In genomic region chr10:124339951-124340760, GRCh38 we compare ENCODE assay signal across 13 cellular contexts.
DNase-seq lines count a peak whose midpoint lies in the region; ATAC-seq and TF ChIP-seq lines count a peak whose summit lies in the region.
"Had no signal": no experiment of that assay in that cellular context is flagged by ENCODE, and none has a peak within 500 bp of the region (broad histone marks: within the 10 kb centered on the region; RNA-seq: fewer than 3 reads in every experiment).

No MANE protein-coding gene starts in this region.

- no peaks in the 10 kb centered on the region for H3K36me3 ChIP-seq in SJCRH30
- no peaks in the 10 kb centered on the region for H3K36me3 ChIP-seq in psoas muscle (ENCODE audit: insufficient read depth in 1 of 2, low read depth in 1 of 2)
- H3K36me3 ChIP-seq: right atrium auricular region had no signal

- H3K9me3 ChIP-seq in SJCRH30 (replicated peaks) (no peaks in the 10 kb centered on the region), psoas muscle (no peaks in the 10 kb centered on the region)
- H3K9me3 ChIP-seq: right atrium auricular region had no signal

- ATAC-seq in psoas muscle, result no peak
- no peak for ATAC-seq in GM21360 (IDR thresholded peaks at IDR 0.05; ENCODE audit: unreplicated experiment)
- ATAC-seq: K562 had no signal

- intact Hi-C loops in psoas muscle (cut with DNase I), result no loop called here

- H3K4me1 ChIP-seq in SJCRH30 (peaks cover 20% of the 10 kb centered on the region), psoas muscle (no peaks in the 10 kb centered on the region)
- H3K4me1 ChIP-seq: right atrium auricular region had no signal

- 32 to 48% (median 43%) methylated on average over 11 of the region's 11 CpGs for WGBS in psoas muscle, 3 donors

- H3K4me3 ChIP-seq in SJCRH30 (0 out of 2 replicates have a peak overlapping the region, but pooled peaks have one; percentile 8), psoas muscle (no peak overlapping the region)
- H3K4me3 ChIP-seq: K562, right atrium auricular region had no signal

- no peaks in the 10 kb centered on the region for H3K27me3 ChIP-seq in SJCRH30
- H3K27me3 ChIP-seq in psoas muscle (ENCODE audit: insufficient read depth in 3 of 3, low read length in 2 of 3), result no peaks in the 10 kb centered on the region
- H3K27me3 ChIP-seq: right atrium auricular region had no signal

- DNase-seq in DMS53 (lab: John Stamatoyannopoulos, UW), result peak; percentile 30
- no peak for DNase-seq in DMS53 treated with DMSO at 0.1 percent for 48 hours (lab: John Stamatoyannopoulos, UW; ENCODE audit: unreplicated experiment)
- peak; percentile 41 to 45 for DNase-seq in SJCRH30
- DNase-seq in fibroblast of peridontal ligament (ENCODE audit: extremely low read depth), result peak; percentile 86
- peak; percentile 96 for DNase-seq in smooth muscle cell of the brain vasculature (ENCODE audit: low read depth, low spot score)
- no peak for DNase-seq in stimulated activated naive CD4-positive, alpha-beta T cell treated with Interleukin-2 at 50 U/mL for 16 hours (lab: John Stamatoyannopoulos, UW)
- DNase-seq in psoas muscle, result no peak
- DNase-seq: activated T-cell treated with anti-CD3 and anti-CD28 coated beads for 4 hours; effector memory CD4-positive, alpha-beta T cell; NCI-H524 treated with DMSO at 0.1 percent for 48 hours had no signal

- no peak for TF ChIP-seq CTCF in psoas muscle (IDR thresholded peaks at IDR 0.05)

- H3K27ac ChIP-seq in SJCRH30 (peak overlapping the region; percentile 73), psoas muscle (no peak overlapping the region)
- H3K27ac ChIP-seq: right atrium auricular region had no signal

Comparison
In these comparisons a context has a peak if more than half of its experiments do, and no peak if none do; other contexts are left out.
1. DNase-seq: peak in DMS53 (single experiment), SJCRH30 (2 of 2), fibroblast of peridontal ligament (single experiment) and smooth muscle cell of the brain vasculature (single experiment); none in DMS53 treated with DMSO at 0.1 percent for 48 hours (single experiment), stimulated activated naive CD4-positive, alpha-beta T cell treated with Interleukin-2 at 50 U/mL for 16 hours (single experiment) and psoas muscle (0 of 2).